Comparison of ENCODE assay signal across 8 cellular contexts in genomic region chr11:65425105-65425970, GRCh38. TPM values are rescaled to one million over a fixed set of nuclear protein-coding genes. Genes with fewer than 3 reads are reported as not detected.
DNase-seq lines count a peak whose midpoint lies in the region; ATAC-seq and TF ChIP-seq lines count a peak whose summit lies in the region.

No MANE protein-coding gene starts in this region.

- 0 out of 4 replicates have a peak, but pooled peaks of 1 of the 2 experiments have one; percentile 13 for TF ChIP-seq CTCF in GM23338 (conservative IDR thresholded peaks at IDR 0.05; ENCODE audit: low read depth in 2 of 2)
- TF ChIP-seq CTCF in GM10248 (IDR thresholded peaks at IDR 0.05; ENCODE audit: control extremely low read depth, extremely low read depth, low read depth, missing control alignments): no peak

- peaks cover 18% of the 10 kb centered on the region for H3K27me3 Mint-ChIP-seq in GM23338 (ENCODE audit: insufficient read depth, low read depth, poor library complexity)
- peaks cover 14% of the 10 kb centered on the region for H3K27me3 Mint-ChIP-seq in activated naive CD4-positive, alpha-beta T cell treated with anti-CD3 and anti-CD28 coated beads for 36 hours (ENCODE audit: low read depth)

- no peaks in the 10 kb centered on the region; the same call in 2 of the 3 replicates for H3K9me3 Mint-ChIP-seq in GM23338
- no peaks in the 10 kb centered on the region for H3K9me3 Mint-ChIP-seq in activated naive CD4-positive, alpha-beta T cell treated with anti-CD3 and anti-CD28 coated beads for 36 hours

- H3K4me1 Mint-ChIP-seq in GM23338: peaks cover 83% of the 10 kb centered on the region
- H3K4me1 Mint-ChIP-seq in activated naive CD4-positive, alpha-beta T cell treated with anti-CD3 and anti-CD28 coated beads for 36 hours (ENCODE audit: low read depth): peaks cover 55% of the 10 kb centered on the region

- no peaks in the 10 kb centered on the region for H3K27me3 ChIP-seq in GM23338 (ENCODE audit: insufficient read depth)

- H3K4me3 Mint-ChIP-seq in GM23338: peak overlapping the region; percentile 73
- peak overlapping the region; percentile 100 for H3K4me3 Mint-ChIP-seq in activated naive CD4-positive, alpha-beta T cell treated with anti-CD3 and anti-CD28 coated beads for 36 hours

- CTCF ChIA-PET in activated naive CD4-positive, alpha-beta T cell treated with anti-CD3 and anti-CD28 coated beads for 36 hours (lab: Charles Lee): interaction anchor here (16.8 kb wide), 1 partner anchor 79 kb away, joined by 359 read pairs; the partner anchor contains the start of gene MALAT1
- CTCF ChIA-PET in GM10248 (lab: Yijun Ruan, JAX): interaction anchor here (1.5 kb wide), 1 partner anchor 9 kb away, joined by 6 read pairs; no protein-coding TSS in a partner anchor

- no peak overlapping the region for H2AFZ ChIP-seq in GM23338

- peak overlapping the region; percentile 98 for H3K4me2 ChIP-seq in GM23338

- H4K20me1 ChIP-seq in GM23338 (replicated peaks; ENCODE audit: insufficient read depth): no peaks in the 10 kb centered on the region

- H3K4me1 ChIP-seq in GM23338 (ENCODE audit: insufficient read depth): peaks cover 81% of the 10 kb centered on the region

- intact Hi-C loops in activated naive CD4-positive, alpha-beta T cell treated with anti-CD3 and anti-CD28 coated beads for 36 hours (cut with micrococcal nuclease): no loop called here
- intact Hi-C loops in cardiac septum (cut with DNase I): no loop called here
- intact Hi-C loops in sciatic nerve (cut with DNase I): no loop called here

- no peaks in the 10 kb centered on the region for H3K36me3 ChIP-seq in GM23338 (ENCODE audit: insufficient read depth)

- no peak overlapping the region for H3K27ac Mint-ChIP-seq in GM23338
- peak overlapping the region; percentile 99 for H3K27ac Mint-ChIP-seq in activated naive CD4-positive, alpha-beta T cell treated with anti-CD3 and anti-CD28 coated beads for 36 hours

- H3K9me2 ChIP-seq in GM23338 (ENCODE audit: insufficient read depth): no peaks in the 10 kb centered on the region

- H3K79me2 ChIP-seq in GM23338 (replicated peaks; ENCODE audit: insufficient read depth): peaks cover 33% of the 10 kb centered on the region

- ATAC-seq in GM23338 (no peak), sciatic nerve (no peak), GM21619 (IDR thresholded peaks at IDR 0.05; ENCODE audit: unreplicated experiment) (no peak), HG02571 (IDR thresholded peaks at IDR 0.05; ENCODE audit: unreplicated experiment) (no peak)

- peak overlapping the region; percentile 37; the same call in 1 of the 2 replicates for H3K4me3 ChIP-seq in GM23338

- no peaks in the 10 kb centered on the region for H3K36me3 Mint-ChIP-seq in GM23338 (ENCODE audit: low read depth)
- peaks cover 80% of the 10 kb centered on the region for H3K36me3 Mint-ChIP-seq in activated naive CD4-positive, alpha-beta T cell treated with anti-CD3 and anti-CD28 coated beads for 36 hours (ENCODE audit: low read depth)

- POLR2A ChIA-PET in GM10248 (lab: Yijun Ruan, JAX): interaction anchor here (0.6 to 14.7 kb wide), 14 partner anchors 9 to 465 kb away, joined by 3 to 620 read pairs (median 4); partner anchors contain the start of genes CCDC85B and MALAT1

- peak; percentile 58 for DNase-seq in GM23338 (ENCODE audit: low spot score)
- DNase-seq in SIG-M5 (lab: John Stamatoyannopoulos, UW): peak; percentile 83
- DNase-seq in activated naive CD4-positive, alpha-beta T cell treated with anti-CD3 and anti-CD28 coated beads for 36 hours: peak; percentile 84
- peak; percentile 81 for DNase-seq in cardiac septum (ENCODE audit: low spot score)
- DNase-seq in sciatic nerve (ENCODE audit: low spot score): peak; percentile 64
- DNase-seq in GM10248 (ENCODE audit: extremely low spot score): no peak

- H3F3A ChIP-seq in GM23338 (replicated peaks; ENCODE audit: low read depth): peaks cover 19% of the 10 kb centered on the region

- H3K27ac ChIP-seq in GM23338 (ENCODE audit: low read depth): no peak overlapping the region

TF ChIP-seq in GM23338, 12 proteins besides CTCF, POLR2A, EP300 and RAD21 (continues in another document):
- TF ChIP-seq EZH2phosphoT487 (IDR thresholded peaks at IDR 0.05; ENCODE audit: unreplicated experiment) (no peak), NANOG (IDR thresholded peaks at IDR 0.05; ENCODE audit: borderline replicate concordance) (no peak), POLR2AphosphoS5 (IDR thresholded peaks at IDR 0.05; ENCODE audit: low read depth) (no peak), EZH2 (IDR thresholded peaks at IDR 0.05; ENCODE audit: low read depth, unreplicated experiment) (no peak), ZNF331 (CRISPR knock-in tag; IDR thresholded peaks at IDR 0.05; ENCODE audit: low read depth) (no peak), STAT1 (IDR thresholded peaks at IDR 0.05; ENCODE audit: unreplicated experiment) (no peak)
- TF ChIP-seq, protein P1, sequence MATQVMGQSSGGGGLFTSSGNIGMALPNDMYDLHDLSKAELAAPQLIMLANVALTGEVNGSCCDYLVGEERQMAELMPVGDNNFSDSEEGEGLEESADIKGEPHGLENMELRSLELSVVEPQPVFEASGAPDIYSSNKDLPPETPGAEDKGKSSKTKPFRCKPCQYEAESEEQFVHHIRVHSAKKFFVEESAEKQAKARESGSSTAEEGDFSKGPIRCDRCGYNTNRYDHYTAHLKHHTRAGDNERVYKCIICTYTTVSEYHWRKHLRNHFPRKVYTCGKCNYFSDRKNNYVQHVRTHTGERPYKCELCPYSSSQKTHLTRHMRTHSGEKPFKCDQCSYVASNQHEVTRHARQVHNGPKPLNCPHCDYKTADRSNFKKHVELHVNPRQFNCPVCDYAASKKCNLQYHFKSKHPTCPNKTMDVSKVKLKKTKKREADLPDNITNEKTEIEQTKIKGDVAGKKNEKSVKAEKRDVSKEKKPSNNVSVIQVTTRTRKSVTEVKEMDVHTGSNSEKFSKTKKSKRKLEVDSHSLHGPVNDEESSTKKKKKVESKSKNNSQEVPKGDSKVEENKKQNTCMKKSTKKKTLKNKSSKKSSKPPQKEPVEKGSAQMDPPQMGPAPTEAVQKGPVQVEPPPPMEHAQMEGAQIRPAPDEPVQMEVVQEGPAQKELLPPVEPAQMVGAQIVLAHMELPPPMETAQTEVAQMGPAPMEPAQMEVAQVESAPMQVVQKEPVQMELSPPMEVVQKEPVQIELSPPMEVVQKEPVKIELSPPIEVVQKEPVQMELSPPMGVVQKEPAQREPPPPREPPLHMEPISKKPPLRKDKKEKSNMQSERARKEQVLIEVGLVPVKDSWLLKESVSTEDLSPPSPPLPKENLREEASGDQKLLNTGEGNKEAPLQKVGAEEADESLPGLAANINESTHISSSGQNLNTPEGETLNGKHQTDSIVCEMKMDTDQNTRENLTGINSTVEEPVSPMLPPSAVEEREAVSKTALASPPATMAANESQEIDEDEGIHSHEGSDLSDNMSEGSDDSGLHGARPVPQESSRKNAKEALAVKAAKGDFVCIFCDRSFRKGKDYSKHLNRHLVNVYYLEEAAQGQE (IDR thresholded peaks at IDR 0.05; ENCODE audit: unreplicated experiment): no peak

RNA-seq across cellular contexts. Expression of gene NEAT1, which starts 2.7 kb away (rescaled TPM):
- total RNA-seq in GM23338 (2014; rRNA removed; shearing (Covaris generic)): 6.3 and 7.2 TPM in 2 replicates
- polyA plus RNA-seq in GM23338 (2016; fragmentation: Nextera tagmentation; extraction: Ambion mirVana): 3.6 and 5.3 TPM in 2 replicates
- 100 to 1,000 TPM; 693 to 750 TPM for total RNA-seq in activated naive CD4-positive, alpha-beta T cell treated with anti-CD3 and anti-CD28 coated beads for 36 hours
- total RNA-seq in cardiac septum (668 TPM), sciatic nerve (1,255 TPM)

RNA-seq across cellular contexts. Expression of gene FRMD8, which starts 38.9 kb away (rescaled TPM):
- 35.4 and 41.4 TPM in 2 replicates for total RNA-seq in GM23338 (2014; rRNA removed; shearing (Covaris generic))
- polyA plus RNA-seq in GM23338 (2016; fragmentation: Nextera tagmentation; extraction: Ambion mirVana): 6.2 and 7.0 TPM in 2 replicates
- total RNA-seq in activated naive CD4-positive, alpha-beta T cell treated with anti-CD3 and anti-CD28 coated beads for 36 hours: 10 to 100 TPM; 38.2 to 40.0 TPM
- 14.4 TPM for total RNA-seq in cardiac septum
- 65.9 TPM for total RNA-seq in sciatic nerve

RNA-seq across cellular contexts. Expression of gene SLC25A45, which starts 42.9 kb away (rescaled TPM):
- 0.10 and 0.35 TPM in 2 replicates for total RNA-seq in GM23338 (2014; rRNA removed; shearing (Covaris generic))
- polyA plus RNA-seq in GM23338 (2016; fragmentation: Nextera tagmentation; extraction: Ambion mirVana): 0.74 and 0.89 TPM in 2 replicates
- total RNA-seq in activated naive CD4-positive, alpha-beta T cell treated with anti-CD3 and anti-CD28 coated beads for 36 hours: 10 to 100 TPM; 10.4 to 12.1 TPM
- total RNA-seq in cardiac septum: 10.5 TPM
- 12.0 TPM for total RNA-seq in sciatic nerve

Comparison
In these comparisons a context has a peak if more than half of its experiments do, and no peak if none do; other contexts are left out.
1. RNA of gene NEAT1, which starts 2.7 kb away (total RNA-seq): 1,255 TPM in sciatic nerve (single experiment), 693 to 750 TPM in activated naive CD4-positive, alpha-beta T cell treated with anti-CD3 and anti-CD28 coated beads for 36 hours and 668 TPM in cardiac septum (single experiment); 6.3 to 7.2 TPM in GM23338; every median in the first group is over 10 times any median in the second.